1 cellular context compared by ENCODE assay signal in the genomic region with DNA sequence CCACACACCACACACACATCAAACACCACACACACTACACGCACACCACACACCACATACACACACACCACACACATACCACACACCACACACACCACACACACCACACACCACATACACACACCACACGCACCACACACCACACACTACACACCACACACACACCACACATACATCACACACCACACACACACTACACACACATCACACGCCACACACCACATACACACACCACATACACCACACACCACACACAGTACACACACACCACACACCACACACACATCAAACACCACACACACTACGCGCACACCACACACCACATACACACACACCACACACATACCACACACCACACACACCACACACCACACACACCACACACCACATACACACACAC. TPM values are rescaled to one million over a fixed set of nuclear protein-coding genes. Genes with fewer than 3 reads are reported as not detected.
"Had no signal": no experiment of that assay in that cellular context is flagged by ENCODE, and none has a peak within 500 bp of the region (broad histone marks: within the 10 kb centered on the region; RNA-seq: fewer than 3 reads in every experiment).

No MANE protein-coding gene starts in this region.

RNA-seq across cellular contexts. Expression of gene PDE9A, which starts 38.0 kb away (rescaled TPM):
- total RNA-seq: LHCN-M2 had no signal
